In the genomic region with DNA sequence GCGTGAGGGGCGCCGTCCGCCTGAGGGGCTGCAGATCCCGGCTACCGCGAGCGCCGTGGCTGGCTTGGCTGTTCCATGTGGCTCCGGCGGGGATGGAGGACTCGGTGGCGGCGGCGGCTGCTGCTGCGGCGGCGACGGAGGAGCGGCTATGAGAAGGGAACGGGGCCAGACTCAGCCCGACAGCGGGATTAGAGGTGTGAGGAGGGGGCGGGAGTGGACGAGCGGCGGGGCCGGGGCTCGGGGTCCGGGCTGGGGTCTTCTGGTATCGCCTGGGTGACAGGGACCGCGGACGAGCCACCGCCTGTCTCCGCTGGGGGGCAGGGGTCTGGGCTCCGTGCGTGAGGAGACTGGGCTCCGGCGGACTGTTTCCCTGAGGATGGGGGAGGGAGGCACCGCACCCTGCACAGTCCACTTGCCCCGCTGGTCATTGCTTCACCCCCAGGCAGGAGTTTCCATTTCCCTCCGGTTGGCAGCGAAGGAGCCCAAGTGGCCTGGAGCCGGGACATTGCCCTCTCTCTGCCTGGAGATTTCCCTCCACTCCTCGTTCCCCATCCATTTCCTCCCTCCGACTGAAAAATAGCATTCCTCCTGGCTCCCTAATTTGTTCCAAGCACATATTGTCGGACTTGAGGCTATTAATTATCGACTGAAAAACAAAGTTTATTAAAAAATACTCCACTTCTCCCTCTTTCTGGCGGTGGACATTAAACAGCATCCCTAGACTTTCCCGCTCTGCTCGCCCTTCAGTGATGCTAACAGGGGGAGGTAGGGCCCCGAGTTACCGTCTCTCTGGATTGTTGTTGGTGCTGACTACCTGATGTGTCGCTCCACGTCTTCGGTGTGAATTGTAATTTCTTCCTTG, we compare ENCODE assay signal across 1 cellular context.
TF ChIP-seq lines count a peak whose summit lies in the region.

No MANE protein-coding gene starts in this region.

TF ChIP-seq in K562, 482 proteins besides CTCF, POLR2A, EP300 and RAD21 (continued from another document):
- TF ChIP-seq, protein P1, sequence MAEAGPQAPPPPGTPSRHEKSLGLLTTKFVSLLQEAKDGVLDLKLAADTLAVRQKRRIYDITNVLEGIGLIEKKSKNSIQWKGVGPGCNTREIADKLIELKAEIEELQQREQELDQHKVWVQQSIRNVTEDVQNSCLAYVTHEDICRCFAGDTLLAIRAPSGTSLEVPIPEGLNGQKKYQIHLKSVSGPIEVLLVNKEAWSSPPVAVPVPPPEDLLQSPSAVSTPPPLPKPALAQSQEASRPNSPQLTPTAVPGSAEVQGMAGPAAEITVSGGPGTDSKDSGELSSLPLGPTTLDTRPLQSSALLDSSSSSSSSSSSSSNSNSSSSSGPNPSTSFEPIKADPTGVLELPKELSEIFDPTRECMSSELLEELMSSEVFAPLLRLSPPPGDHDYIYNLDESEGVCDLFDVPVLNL (CRISPR knock-in tag; IDR thresholded peaks at IDR 0.05; ENCODE audit: low read depth) = no peak
- TF ChIP-seq U2AF1 (optimal IDR thresholded peaks at IDR 0.05; ENCODE audit: low read depth, low read length) = no peak
- TF ChIP-seq, protein P2, sequence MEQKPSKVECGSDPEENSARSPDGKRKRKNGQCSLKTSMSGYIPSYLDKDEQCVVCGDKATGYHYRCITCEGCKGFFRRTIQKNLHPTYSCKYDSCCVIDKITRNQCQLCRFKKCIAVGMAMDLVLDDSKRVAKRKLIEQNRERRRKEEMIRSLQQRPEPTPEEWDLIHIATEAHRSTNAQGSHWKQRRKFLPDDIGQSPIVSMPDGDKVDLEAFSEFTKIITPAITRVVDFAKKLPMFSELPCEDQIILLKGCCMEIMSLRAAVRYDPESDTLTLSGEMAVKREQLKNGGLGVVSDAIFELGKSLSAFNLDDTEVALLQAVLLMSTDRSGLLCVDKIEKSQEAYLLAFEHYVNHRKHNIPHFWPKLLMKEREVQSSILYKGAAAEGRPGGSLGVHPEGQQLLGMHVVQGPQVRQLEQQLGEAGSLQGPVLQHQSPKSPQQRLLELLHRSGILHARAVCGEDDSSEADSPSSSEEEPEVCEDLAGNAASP (IDR thresholded peaks at IDR 0.05) = no peak
- TF ChIP-seq ARHGAP35 (IDR thresholded peaks at IDR 0.05; ENCODE audit: partially characterized antibody) = no peak
- TF ChIP-seq ZNF583 (CRISPR knock-in tag; IDR thresholded peaks at IDR 0.05) = no peak
- TF ChIP-seq RBFOX2 (IDR thresholded peaks at IDR 0.05; ENCODE audit: low read depth, low read length) = peak; percentile 69
- TF ChIP-seq NFRKB (IDR thresholded peaks at IDR 0.05; ENCODE audit: low read depth) = 0 out of 2 replicates have a peak, but pooled peaks have one; percentile 17
- no peak for TF ChIP-seq SMARCA5 (IDR thresholded peaks at IDR 0.05)
